23 cellular contexts compared by ENCODE assay signal in genomic region chr4:98796986-98797385, GRCh38.
"Had no signal": no experiment of that assay in that cellular context is flagged by ENCODE, and none has a peak within 500 bp of the region (broad histone marks: within the 10 kb centered on the region; RNA-seq: fewer than 3 reads in every experiment).

No MANE protein-coding gene starts in this region.

- H3K36me3 Mint-ChIP-seq: mesothelial cell of epicardium, naive B cell had no signal

- H3K36me3 ChIP-seq: esophagus squamous epithelium, gastrocnemius medialis, heart right ventricle, left lung, lower lobe of right lung had no signal

- H3K27me3 ChIP-seq: dorsolateral prefrontal cortex, esophagus squamous epithelium, gastrocnemius medialis, heart right ventricle, left lung had no signal

- H3K9me3 Mint-ChIP-seq: mesothelial cell of epicardium had no signal

- H3K27ac Mint-ChIP-seq: mesothelial cell of epicardium, naive B cell had no signal

- DNase-seq: dermis blood vessel endothelial cell; dorsolateral prefrontal cortex; effector CD4-positive, alpha-beta T cell; effector memory CD4-positive, alpha-beta T cell; erythroblast; esophagus squamous epithelium; foreskin fibroblast; foreskin melanocyte; gastrocnemius medialis; glutamatergic neuron; head of caudate nucleus; heart right ventricle; hippocampal formation; left cardiac atrium; left lung; left ventricle myocardium superior; lower lobe of right lung; mesenchymal stem cell; mucosa of descending colon; naive B cell had no signal

- H3K4me3 ChIP-seq: coronary artery, dorsolateral prefrontal cortex, esophagus squamous epithelium, gastrocnemius medialis, heart right ventricle, left lung, lower lobe of right lung, mucosa of descending colon had no signal

- H3K4me3 Mint-ChIP-seq: mesothelial cell of epicardium, naive B cell had no signal

- H3K4me1 Mint-ChIP-seq: mesothelial cell of epicardium, naive B cell had no signal

- H3K9me3 ChIP-seq: esophagus squamous epithelium, gastrocnemius medialis, heart right ventricle, left lung, lower lobe of right lung, mucosa of descending colon had no signal

- H3K27ac ChIP-seq: coronary artery, dorsolateral prefrontal cortex, epithelial cell of prostate, esophagus squamous epithelium, gastrocnemius medialis, heart right ventricle, left lung, lower lobe of right lung had no signal

- H3K4me1 ChIP-seq: gastrocnemius medialis, left lung, lower lobe of right lung had no signal
